In genomic region chr15:65521355-65521754, GRCh38 we compare ENCODE assay signal across 23 cellular contexts.
"Had no signal": no experiment of that assay in that cellular context is flagged by ENCODE, and none has a peak within 500 bp of the region (broad histone marks: within the 10 kb centered on the region; RNA-seq: fewer than 3 reads in every experiment).

No MANE protein-coding gene starts in this region.

- FAIRE-seq: urothelium cell line had no signal

- H3K36me3 ChIP-seq: esophagus squamous epithelium, gastrocnemius medialis, left ventricle myocardium inferior, transverse colon had no signal

- ATAC-seq: activated CD8-positive, alpha-beta memory T cell treated with anti-CD3 and anti-CD28 coated beads, Interleukin-2, amount 10 ng/mL, durations not matched to agents 7 days and 5 days; activated CD8-positive, alpha-beta T cell treated with anti-CD3 and anti-CD28 coated beads, Interleukin-2, amount 10 ng/mL, durations not matched to agents 7 days and 5 days; activated naive CD8-positive, alpha-beta T cell treated with anti-CD3 and anti-CD28 coated beads, Interleukin-2, amount 50 U/mL, for 24 hours; gastrocnemius medialis; psoas muscle; stimulated activated naive CD8-positive, alpha-beta T cell treated with anti-CD3 and anti-CD28 coated beads, Interleukin-15, Interleukin-2, amounts not matched to agents 100 U/mL and 50 U/mL, for 24 hours; WTC11 had no signal

- H3K27ac ChIP-seq: esophagus squamous epithelium, gastrocnemius medialis, left ventricle myocardium inferior, parathyroid adenoma, psoas muscle, testis, transverse colon had no signal

- DNase-seq: activated CD4-positive, alpha-beta T cell treated with anti-CD3 and anti-CD28 coated beads for 1 hour; activated CD4-positive, alpha-beta T cell treated with anti-CD3 and anti-CD28 coated beads, Interleukin-2, amount 50 U/mL, for 1 hour; activated CD8-positive, alpha-beta memory T cell treated with anti-CD3 and anti-CD28 coated beads, Interleukin-2, amount 10 ng/mL, durations not matched to agents 7 days and 5 days; activated naive CD8-positive, alpha-beta T cell treated with anti-CD3 and anti-CD28 coated beads, Interleukin-2, amount 50 U/mL, for 24 hours; activated T-cell treated with anti-CD3 and anti-CD28 coated beads, Interleukin-2, amount 50 U/mL, for 48 hours; amygdala; caudate nucleus; esophagus squamous epithelium; gastrocnemius medialis; glutamatergic neuron; islet precursor cell; left ventricle myocardium inferior; occipital lobe; psoas muscle; stimulated activated CD4-positive, alpha-beta T cell treated with anti-CD3 and anti-CD28 coated beads, Interleukin-2, amount 100 ng/mL, for 48 hours; stimulated activated naive CD8-positive, alpha-beta T cell treated with anti-CD3 and anti-CD28 coated beads, Interleukin-15, Interleukin-2, amounts not matched to agents 100 U/mL and 50 U/mL, for 24 hours; T-helper 1 cell; testis; transverse colon had no signal

- H3K9me3 ChIP-seq: esophagus squamous epithelium, gastrocnemius medialis, left ventricle myocardium inferior, psoas muscle, testis, transverse colon had no signal

- H2AFZ ChIP-seq: parathyroid adenoma had no signal

- H3K4me3 ChIP-seq: esophagus squamous epithelium, gastrocnemius medialis, left ventricle myocardium inferior, psoas muscle, testis, transverse colon had no signal

- H3K9ac ChIP-seq: parathyroid adenoma had no signal

- H3K27me3 ChIP-seq: esophagus squamous epithelium, gastrocnemius medialis, testis, transverse colon had no signal
